8 cellular contexts compared by ENCODE assay signal in genomic region chr18:3481696-3482210, GRCh38. TPM values are rescaled to one million over a fixed set of nuclear protein-coding genes. Genes with fewer than 3 reads are reported as not detected.
DNase-seq lines count a peak whose midpoint lies in the region; ATAC-seq and TF ChIP-seq lines count a peak whose summit lies in the region.

No MANE protein-coding gene starts in this region.

- H2BK12ac ChIP-seq in mesenchymal stem cell (ENCODE audit: low read length in 2 of 2): no peak overlapping the region

- H3K9me3 ChIP-seq in mesenchymal stem cell (ENCODE audit: control insufficient read depth, low read length): no peaks in the 10 kb centered on the region

- no peak for DNase-seq in BJ (ENCODE audit: low read depth)
- DNase-seq in MV-4-11 (lab: John Stamatoyannopoulos, UW): peak; percentile 53
- no peak for DNase-seq in astrocyte of the spinal cord (ENCODE audit: low read depth, low spot score)
- DNase-seq in mesenchymal stem cell: peak; percentile 51
- DNase-seq in HPDE6-E6E7 (ENCODE audit: extremely low spot score): no peak
- DNase-seq in GF-D8 (lab: John Stamatoyannopoulos, UW): no peak

- H4K8ac ChIP-seq in mesenchymal stem cell (ENCODE audit: low read length): no peak overlapping the region

- ATAC-seq in HG02571 (IDR thresholded peaks at IDR 0.05; ENCODE audit: unreplicated experiment): no peak

- in situ Hi-C loops in astrocyte of the spinal cord (cut with HindIII; ENCODE audit: low sequenced_read_pairs): no loop called here

- H2BK15ac ChIP-seq in mesenchymal stem cell (ENCODE audit: low read depth, poor library complexity, severe bottlenecking): no peak overlapping the region

- no peak overlapping the region for H2BK5ac ChIP-seq in mesenchymal stem cell (ENCODE audit: low read depth, low read length, poor library complexity, severe bottlenecking)

- H3K79me1 ChIP-seq in mesenchymal stem cell (replicated peaks; ENCODE audit: low read length, poor library complexity, severe bottlenecking): no peaks in the 10 kb centered on the region

- TF ChIP-seq CTCF in BJ (IDR thresholded peaks at IDR 0.05; ENCODE audit: insufficient read depth, low read depth, low read length): peak; percentile 55
- TF ChIP-seq CTCF in GM12875 (IDR thresholded peaks at IDR 0.05; ENCODE audit: borderline replicate concordance, insufficient read depth, low read depth, low read length): peak; percentile 32; the same call in 1 of the 2 replicates
- TF ChIP-seq CTCF in astrocyte of the spinal cord (IDR thresholded peaks at IDR 0.05; ENCODE audit: low read depth, low read length): peak; percentile 55

- H3K9ac ChIP-seq in mesenchymal stem cell (ENCODE audit: low read length): no peak overlapping the region

- no peak overlapping the region for H3K14ac ChIP-seq in mesenchymal stem cell (ENCODE audit: low read length in 2 of 2)

- 44% methylated on average over 4 of the region's 5 CpGs for WGBS in mesenchymal stem cell

- H3K18ac ChIP-seq in mesenchymal stem cell (ENCODE audit: low read depth in 1 of 2, low read length in 2 of 2): no peak overlapping the region

- H2AFZ ChIP-seq in mesenchymal stem cell (ENCODE audit: low read depth, low read length): no peak overlapping the region

- H3K23ac ChIP-seq in mesenchymal stem cell (ENCODE audit: low read length in 2 of 2): no peak overlapping the region

- no peaks in the 10 kb centered on the region for H3K4me1 ChIP-seq in mesenchymal stem cell (ENCODE audit: control insufficient read depth, insufficient read depth, low read depth, low read length)

- no peaks in the 10 kb centered on the region for H3K36me3 ChIP-seq in BJ (ENCODE audit: control insufficient read depth, insufficient read depth, low read length)
- no peaks in the 10 kb centered on the region for H3K36me3 ChIP-seq in mesenchymal stem cell (ENCODE audit: control insufficient read depth in 1 of 2, insufficient read depth in 2 of 2, low read depth in 1 of 2, low read length in 2 of 2)

- no peak overlapping the region for H3K4me2 ChIP-seq in mesenchymal stem cell (ENCODE audit: low read length, poor library complexity, severe bottlenecking)

- no peak overlapping the region for H2AK5ac ChIP-seq in mesenchymal stem cell (ENCODE audit: low read length, severe bottlenecking)

- no peak overlapping the region for H4K91ac ChIP-seq in mesenchymal stem cell (ENCODE audit: low read length)

- POLR2A ChIA-PET in BJ (lab: Charles Lee): no interaction called here

- H2BK120ac ChIP-seq in mesenchymal stem cell (ENCODE audit: low read depth, low read length): peak overlapping the region; percentile 19

- no peak overlapping the region for H3K4ac ChIP-seq in mesenchymal stem cell (ENCODE audit: low read depth in 1 of 2, low read length in 2 of 2)

- H3K4me3 ChIP-seq in BJ (ENCODE audit: low read depth, low read length) (no peak overlapping the region), GM12875 (ENCODE audit: low read depth, low read length) (no peak overlapping the region), astrocyte of the spinal cord (ENCODE audit: low read depth, low read length) (no peak overlapping the region), mesenchymal stem cell (ENCODE audit: insufficient read depth in 1 of 2, low read depth in 1 of 2, low read length in 2 of 2) (no peak overlapping the region)

- CTCF ChIA-PET in BJ (lab: Yijun Ruan, JAX): interaction anchor here (0.5 to 1.7 kb wide), 12 partner anchors 7 to 136 kb away, joined by 3 to 5 read pairs (median 4); no protein-coding TSS in a partner anchor

- no peak overlapping the region for H3K27ac ChIP-seq in mesenchymal stem cell (ENCODE audit: low read length, poor library complexity, severe bottlenecking)

- H3K27me3 ChIP-seq in BJ (ENCODE audit: control insufficient read depth, insufficient read depth, low read length) (no peaks in the 10 kb centered on the region), mesenchymal stem cell (ENCODE audit: control insufficient read depth in 1 of 2, insufficient read depth in 1 of 2, low read length in 2 of 2) (no peaks in the 10 kb centered on the region)

RNA-seq across cellular contexts. Expression of gene TGIF1, which starts 31.8 kb away (rescaled TPM):
- 64.8 and 78.9 TPM in 2 replicates for polyA plus RNA-seq in BJ (2011; rRNA removed)
- polyA minus RNA-seq in BJ (2011; rRNA and poly(A)+ RNA removed): 60.7 and 91.7 TPM in 2 replicates
- polyA plus RNA-seq in mesenchymal stem cell (2013, experiment 1 of 2): 69.8 TPM
- 65.2 TPM for polyA plus RNA-seq in mesenchymal stem cell (2013, experiment 2 of 2)

Comparison
In these comparisons a context has a peak if more than half of its experiments do, and no peak if none do; other contexts are left out.
1. DNase-seq: peak in MV-4-11 (single experiment) and mesenchymal stem cell (single experiment); none in BJ (single experiment), astrocyte of the spinal cord (single experiment), HPDE6-E6E7 (single experiment) and GF-D8 (single experiment).
2. Peak in every context shown above with its lines, with median percentiles within 50 percentile points of each other: CTCF ChIP-seq.